22 cellular contexts compared by ENCODE assay signal in the genomic region with DNA sequence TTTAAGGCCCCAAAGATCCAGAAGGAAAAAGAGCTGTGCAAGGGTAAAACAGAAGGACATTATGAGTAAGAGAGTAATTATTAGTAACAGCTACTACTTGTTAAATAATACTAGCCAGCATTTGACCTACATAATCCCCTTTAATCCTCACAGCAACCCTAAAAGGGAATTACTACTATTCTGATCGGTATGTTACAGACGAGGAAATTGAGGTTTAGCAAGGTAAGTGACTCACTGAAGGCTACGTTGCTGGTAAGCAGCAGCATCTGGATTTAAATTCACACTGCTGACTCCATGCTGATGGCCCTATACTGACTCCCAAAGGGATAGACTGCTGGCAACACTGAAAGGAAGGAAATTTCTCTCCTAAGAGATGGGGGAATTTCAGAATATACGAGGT. TPM values are rescaled to one million over a fixed set of nuclear protein-coding genes. Genes with fewer than 3 reads are reported as not detected.
A peak's percentile ranks its signal among the peaks of the same experiment; 100 is the strongest.
DNase-seq lines count a peak whose midpoint lies in the region; ATAC-seq, FAIRE-seq and TF ChIP-seq lines count a peak whose summit lies in the region.
"Had no signal": no experiment of that assay in that cellular context is flagged by ENCODE, and none has a peak within 500 bp of the region (broad histone marks: within the 10 kb centered on the region; RNA-seq: fewer than 3 reads in every experiment).

No MANE protein-coding gene starts in this region.

- no peaks in the 10 kb centered on the region for H3K27me3 ChIP-seq in GM23248 (replicated peaks; ENCODE audit: insufficient read depth)
- no peaks in the 10 kb centered on the region for H3K27me3 ChIP-seq in H1 (replicated peaks in 1 of 4; ENCODE audit: control insufficient read depth in 3 of 4, extremely low read depth in 1 of 4, insufficient read depth in 3 of 4, low read length in 3 of 4)
- H3K27me3 ChIP-seq in neural progenitor cell = no peaks in the 10 kb centered on the region
- H3K27me3 ChIP-seq in H7 (ENCODE audit: control insufficient read depth, insufficient read depth, low read length) = no peaks in the 10 kb centered on the region
- H3K27me3 ChIP-seq in esophagus muscularis mucosa = no peaks in the 10 kb centered on the region

- no peak for ATAC-seq in activated T-cell treated with anti-CD3 and anti-CD28 coated beads, Interleukin-2, amount 50 U/mL, for 72 hours (replicated peaks in 1 of 2)
- ATAC-seq: GM12878; natural killer cell treated with Interleukin-12 subunit alpha and Interleukin-12 subunit beta and Interleukin-15 and Interleukin-18, amount 100 ng/mL, for 72 hours; T-cell had no signal

- CTCF ChIA-PET in H1 (lab: Charles Lee; ENCODE audit: partially characterized antibody) = interaction anchor here (0.7 to 1.9 kb wide), 5 partner anchors 13 to 636 kb away, joined by 3 to 5 read pairs (median 4); no protein-coding TSS in a partner anchor

- H2BK5ac ChIP-seq in H1 (ENCODE audit: low read depth, low read length) = no peak overlapping the region

- no peak overlapping the region for H3K4me3 ChIP-seq in GM23248
- H3K4me3 ChIP-seq in H1 (ENCODE audit: extremely low read depth in 1 of 4, insufficient read depth in 2 of 4, low read depth in 3 of 4, low read length in 4 of 4) = no peak overlapping the region
- no peak overlapping the region for H3K4me3 ChIP-seq in neural progenitor cell
- no peak overlapping the region for H3K4me3 ChIP-seq in H7 (ENCODE audit: insufficient read depth, low read depth, low read length)
- H3K4me3 ChIP-seq in esophagus muscularis mucosa = no peak overlapping the region
- H3K4me3 ChIP-seq: GM12878, prostate gland, thoracic aorta had no signal

- no peak overlapping the region for H3K14ac ChIP-seq in H1 (ENCODE audit: insufficient read length)

- no peak overlapping the region for H4K5ac ChIP-seq in H1 (ENCODE audit: insufficient read length, low read depth, low read length)

- H3K9me3 ChIP-seq in GM23248 (ENCODE audit: low read depth) = no peaks in the 10 kb centered on the region
- no peaks in the 10 kb centered on the region for H3K9me3 ChIP-seq in H1 (ENCODE audit: insufficient read depth in 2 of 2, low read depth in 1 of 2, low read length in 1 of 2)
- no peaks in the 10 kb centered on the region for H3K9me3 ChIP-seq in neural progenitor cell (ENCODE audit: low read depth)
- H3K9me3 ChIP-seq in esophagus muscularis mucosa = no peaks in the 10 kb centered on the region
- H3K9me3 ChIP-seq: prostate gland, thoracic aorta had no signal

- H3K4me1 Mint-ChIP-seq in neural progenitor cell = peaks cover 16% of the 10 kb centered on the region
- H3K4me1 Mint-ChIP-seq in activated T-cell treated with anti-CD3 and anti-CD28 coated beads, Interleukin-2, amount 50 U/mL, for 72 hours (ENCODE audit: low read depth) = peaks cover 12% of the 10 kb centered on the region

- H3F3A ChIP-seq in GM23248 (ENCODE audit: insufficient read depth) (peaks cover 30% of the 10 kb centered on the region), neural progenitor cell (ENCODE audit: low read depth) (peaks cover 17% of the 10 kb centered on the region)

- no peak overlapping the region for H3K9ac ChIP-seq in GM23248
- no peak overlapping the region for H3K9ac ChIP-seq in H1 (replicated peaks in 1 of 4; ENCODE audit: extremely low read depth in 1 of 4, low read depth in 3 of 4, low read length in 3 of 4)
- H3K9ac ChIP-seq in neural progenitor cell = no peak overlapping the region

- no peak overlapping the region for H3K4me3 Mint-ChIP-seq in neural progenitor cell
- H3K4me3 Mint-ChIP-seq in activated T-cell treated with anti-CD3 and anti-CD28 coated beads, Interleukin-2, amount 50 U/mL, for 72 hours = no peak overlapping the region
- H3K4me3 Mint-ChIP-seq: activated CD4-positive, alpha-beta memory T cell treated with anti-CD3 and anti-CD28 coated beads, Interleukin-2, amount 10 ng/mL, durations not matched to agents 7 days and 5 days; activated naive CD4-positive, alpha-beta T cell treated with anti-CD3 and anti-CD28 coated beads, Interleukin-2, amount 50 U/mL, for 24 hours; memory B cell; natural killer cell treated with Interleukin-12 subunit alpha and Interleukin-12 subunit beta and Interleukin-15 and Interleukin-18, amount 100 ng/mL, for 72 hours; T-cell had no signal

- H3K18ac ChIP-seq in H1 (ENCODE audit: extremely low read depth, low read length) = no peak overlapping the region

- H3K79me2 ChIP-seq in GM23248 (ENCODE audit: insufficient read depth) = peaks cover 8% of the 10 kb centered on the region
- peaks cover 0 to 4% of the 10 kb centered on the region in 2 experiments; a peak in 2 of 4 replicates for H3K79me2 ChIP-seq in H1 (ENCODE audit: control insufficient read depth in 1 of 2, insufficient read depth in 2 of 2, low read length in 2 of 2)
- peaks cover 9% of the 10 kb centered on the region for H3K79me2 ChIP-seq in neural progenitor cell (ENCODE audit: low read depth)

- H2AFZ ChIP-seq in GM23248 (0 out of 2 replicates have a peak overlapping the region, but pooled peaks have one; percentile 38), H1 (ENCODE audit: low read length) (0 out of 2 replicates have a peak overlapping the region, but pooled peaks have one; percentile 50), neural progenitor cell (replicated peaks) (peak overlapping the region; percentile 50)

- H3K23ac ChIP-seq in H1 (ENCODE audit: insufficient read length) = no peak overlapping the region

- peaks cover 9% of the 10 kb centered on the region for H3K23me2 ChIP-seq in H1 (ENCODE audit: low read depth, low read length)

- no peak overlapping the region for H3K56ac ChIP-seq in H1 (replicated peaks; ENCODE audit: insufficient read length, low read depth, low read length)

- no peak overlapping the region for H2BK120ac ChIP-seq in H1 (replicated peaks; ENCODE audit: low read depth, low read length)

- in situ Hi-C loops in GM23248 (cut with MboI) = loop anchor here (25.0 kb wide), 1 partner anchor 268 kb away; no protein-coding TSS in a partner anchor

- TF ChIP-seq CTCF in H1 (IDR thresholded peaks at IDR 0.05; ENCODE audit: control extremely low read depth in 1 of 3, insufficient read depth in 1 of 3, low read depth in 1 of 3, low read length in 3 of 3) = no peak
- no peak for TF ChIP-seq CTCF in neural progenitor cell (IDR thresholded peaks at IDR 0.05)
- TF ChIP-seq CTCF in esophagus muscularis mucosa (IDR thresholded peaks at IDR 0.05) = no peak

- TF ChIP-seq POLR2A in H1 (IDR thresholded peaks at IDR 0.05; ENCODE audit: control extremely low read depth in 1 of 2, low read depth in 2 of 2, low read length in 2 of 2) = no peak
- TF ChIP-seq POLR2A in esophagus muscularis mucosa (IDR thresholded peaks at IDR 0.05; ENCODE audit: low read depth) = no peak

- H3K4ac ChIP-seq in H1 (replicated peaks; ENCODE audit: insufficient read length, low read depth, low read length) = no peak overlapping the region

- POLR2A ChIA-PET in H1 (lab: Charles Lee; ENCODE audit: partially characterized antibody) = interaction anchor here (1.1 kb wide), 1 partner anchor 17 kb away, joined by 3 read pairs; no protein-coding TSS in a partner anchor

- no peak for TF ChIP-seq RAD21 in H1 (IDR thresholded peaks at IDR 0.05 in 1 of 2, conservative IDR thresholded peaks at IDR 0.05 in 1 of 2; ENCODE audit: low read depth in 2 of 2, low read length in 2 of 2)

- H3K27me3 Mint-ChIP-seq in neural progenitor cell (ENCODE audit: insufficient read depth, low read depth) = no peaks in the 10 kb centered on the region
- H3K27me3 Mint-ChIP-seq in activated T-cell treated with anti-CD3 and anti-CD28 coated beads, Interleukin-2, amount 50 U/mL, for 72 hours (ENCODE audit: low read depth) = peaks cover 7% of the 10 kb centered on the region
- H3K27me3 Mint-ChIP-seq: activated CD4-positive, alpha-beta memory T cell treated with anti-CD3 and anti-CD28 coated beads, Interleukin-2, amount 10 ng/mL, durations not matched to agents 7 days and 5 days; activated naive CD4-positive, alpha-beta T cell treated with anti-CD3 and anti-CD28 coated beads, Interleukin-2, amount 50 U/mL, for 24 hours; natural killer cell treated with Interleukin-12 subunit alpha and Interleukin-12 subunit beta and Interleukin-15 and Interleukin-18, amount 100 ng/mL, for 72 hours had no signal

- H3K9me3 Mint-ChIP-seq in neural progenitor cell = no peaks in the 10 kb centered on the region
- H3K9me3 Mint-ChIP-seq in activated T-cell treated with anti-CD3 and anti-CD28 coated beads, Interleukin-2, amount 50 U/mL, for 72 hours = no peaks in the 10 kb centered on the region
- H3K9me3 Mint-ChIP-seq: activated CD4-positive, alpha-beta memory T cell treated with anti-CD3 and anti-CD28 coated beads, Interleukin-2, amount 10 ng/mL, durations not matched to agents 7 days and 5 days; activated naive CD4-positive, alpha-beta T cell treated with anti-CD3 and anti-CD28 coated beads, Interleukin-2, amount 50 U/mL, for 24 hours; memory B cell; natural killer cell treated with Interleukin-12 subunit alpha and Interleukin-12 subunit beta and Interleukin-15 and Interleukin-18, amount 100 ng/mL, for 72 hours; T-cell had no signal

- peaks cover 21% of the 10 kb centered on the region for H3K4me1 ChIP-seq in GM23248 (ENCODE audit: insufficient read depth)
- 0 out of 7 replicates have a peak, but pooled peaks cover 0 to 5% (median 2%) of the 10 kb centered on the region in 4 experiments for H3K4me1 ChIP-seq in H1 (replicated peaks in 1 of 4; ENCODE audit: control insufficient read depth in 3 of 4, insufficient read depth in 4 of 4, low read length in 3 of 4)
- peaks cover 2% of the 10 kb centered on the region for H3K4me1 ChIP-seq in neural progenitor cell
- H3K4me1 ChIP-seq in esophagus muscularis mucosa = peaks cover 6 to 15% (median 14%) of the 10 kb centered on the region in 4 donors
- H3K4me1 ChIP-seq: prostate gland had no signal

- DNase-seq in GM23248 (peak; percentile 75), NCI-H524 (lab: John Stamatoyannopoulos, UW) (peak; percentile 39 to 79), H1 (ENCODE audit: low read depth in 1 of 2, low spot score in 2 of 2) (no peak), neural progenitor cell (ENCODE audit: low spot score) (no peak), H7 (no peak), esophagus muscularis mucosa (ENCODE audit: extremely low spot score) (no peak)
- DNase-seq in activated T-cell treated with anti-CD3 and anti-CD28 coated beads, Interleukin-2, amount 50 U/mL, for 72 hours = no peak
- DNase-seq in stimulated activated CD4-positive, alpha-beta T cell treated with anti-CD3 and anti-CD28 coated beads, Interleukin-1b, Interleukin-23, amount 100 ng/mL, for 48 hours = no peak
- DNase-seq: activated CD4-positive, alpha-beta memory T cell treated with anti-CD3 and anti-CD28 coated beads, Interleukin-2, amount 10 ng/mL, durations not matched to agents 7 days and 5 days; activated T-cell treated with anti-CD3 and anti-CD28 coated beads, Interleukin-2, amount 50 U/mL, for 48 hours; hippocampal formation; kidney; NCI-H187; NCI-H226; T-cell had no signal

- H3K79me1 ChIP-seq in H1 (ENCODE audit: low read depth, low read length) = no peaks in the 10 kb centered on the region

- WGBS in GM23248 (ENCODE audit: low coverage in 1 of 2, low lambda C conversion rate in 2 of 2, missing lambda C conversion rate in 2 of 2), 2 experiments = 7 to 9% methylated on average over 4 of the region's 4 CpGs
- 81% methylated on average over 4 of the region's 4 CpGs; no CpG with 5 or more reads in 1 of the 2 experiments for WGBS in H1 (ENCODE audit: extremely low coverage in 1 of 2, insufficient coverage in 1 of 2, insufficient read length in 1 of 2, insufficient replicate concordance in 2 of 2, low coverage in 1 of 2, low lambda C conversion rate in 2 of 2, missing lambda C conversion rate in 1 of 2), 2 experiments
- 66% methylated on average over 4 of the region's 4 CpGs for WGBS in esophagus muscularis mucosa

- no peak overlapping the region for H2BK15ac ChIP-seq in H1 (ENCODE audit: low read length)

- H3K4me2 ChIP-seq in GM23248 (ENCODE audit: unreplicated experiment) (no peak overlapping the region), H1 (ENCODE audit: insufficient read depth in 1 of 2, low read depth in 2 of 2, low read length in 2 of 2) (no peak overlapping the region), neural progenitor cell (no peak overlapping the region)

- no peak overlapping the region for H2BK12ac ChIP-seq in H1 (ENCODE audit: low read depth, low read length)

- H3K27ac ChIP-seq in GM23248 = peak overlapping the region; percentile 13
- no peak overlapping the region for H3K27ac ChIP-seq in H1 (ENCODE audit: low read depth, low read length)
- no peak overlapping the region for H3K27ac ChIP-seq in neural progenitor cell
- H3K27ac ChIP-seq in esophagus muscularis mucosa (replicated peaks in 1 of 4) = no peak overlapping the region
- H3K27ac ChIP-seq: prostate gland, thoracic aorta had no signal

- H4K8ac ChIP-seq in H1 (ENCODE audit: extremely low read depth, insufficient read depth, low read length) = no peak overlapping the region

- no peaks in the 10 kb centered on the region for H3K36me3 Mint-ChIP-seq in neural progenitor cell
- no peaks in the 10 kb centered on the region for H3K36me3 Mint-ChIP-seq in activated T-cell treated with anti-CD3 and anti-CD28 coated beads, Interleukin-2, amount 50 U/mL, for 72 hours (ENCODE audit: insufficient read depth in 2 of 2)
- H3K36me3 Mint-ChIP-seq: activated naive CD4-positive, alpha-beta T cell treated with anti-CD3 and anti-CD28 coated beads, Interleukin-2, amount 50 U/mL, for 24 hours; memory B cell; natural killer cell treated with Interleukin-12 subunit alpha and Interleukin-12 subunit beta and Interleukin-15 and Interleukin-18, amount 100 ng/mL, for 72 hours; T-cell had no signal

- no peak overlapping the region for H4K91ac ChIP-seq in H1 (replicated peaks; ENCODE audit: insufficient read length, low read length)

- no peak overlapping the region for H2BK20ac ChIP-seq in H1 (ENCODE audit: low read length)

- H3K9me2 ChIP-seq in GM23248 (ENCODE audit: insufficient read depth) = no peaks in the 10 kb centered on the region

- no peak for TF ChIP-seq EP300 in H1 (IDR thresholded peaks at IDR 0.05; ENCODE audit: borderline replicate concordance in 1 of 2, low read depth in 2 of 2, low read length in 2 of 2)
- TF ChIP-seq EP300 in esophagus muscularis mucosa (IDR thresholded peaks at IDR 0.05) = no peak

- no peaks in the 10 kb centered on the region for H4K20me1 ChIP-seq in GM23248 (ENCODE audit: insufficient read depth)
- no peaks in the 10 kb centered on the region for H4K20me1 ChIP-seq in H1 (replicated peaks in 1 of 2; ENCODE audit: control insufficient read depth in 1 of 2, insufficient read depth in 2 of 2, low read length in 2 of 2)
- peaks cover 1% of the 10 kb centered on the region for H4K20me1 ChIP-seq in neural progenitor cell (ENCODE audit: low read depth)

- intact Hi-C loops in esophagus muscularis mucosa (cut with DNase I) = no loop called here

- no peak for FAIRE-seq in H1 (lab: Jason Lieb, UNC)
- FAIRE-seq: G401.6, GM12878, kidney had no signal

- H2AK5ac ChIP-seq in H1 (ENCODE audit: low read depth, low read length) = no peak overlapping the region

- no peaks in the 10 kb centered on the region for H3K36me3 ChIP-seq in GM23248 (ENCODE audit: low read depth)
- no peaks in the 10 kb centered on the region for H3K36me3 ChIP-seq in H1 (ENCODE audit: control insufficient read depth in 2 of 4, insufficient read depth in 4 of 4, low read length in 3 of 4)
- no peaks in the 10 kb centered on the region for H3K36me3 ChIP-seq in neural progenitor cell
- H3K36me3 ChIP-seq in H7 (replicated peaks; ENCODE audit: control insufficient read depth, insufficient read depth, low read length) = no peaks in the 10 kb centered on the region
- H3K36me3 ChIP-seq in esophagus muscularis mucosa = no peaks in the 10 kb centered on the region
- H3K36me3 ChIP-seq: prostate gland, thoracic aorta had no signal

- H3K27ac Mint-ChIP-seq in neural progenitor cell = no peak overlapping the region
- no peak overlapping the region for H3K27ac Mint-ChIP-seq in activated T-cell treated with anti-CD3 and anti-CD28 coated beads, Interleukin-2, amount 50 U/mL, for 72 hours
- H3K27ac Mint-ChIP-seq: activated CD4-positive, alpha-beta memory T cell treated with anti-CD3 and anti-CD28 coated beads, Interleukin-2, amount 10 ng/mL, durations not matched to agents 7 days and 5 days; activated naive CD4-positive, alpha-beta T cell treated with anti-CD3 and anti-CD28 coated beads, Interleukin-2, amount 50 U/mL, for 24 hours; memory B cell; natural killer cell treated with Interleukin-12 subunit alpha and Interleukin-12 subunit beta and Interleukin-15 and Interleukin-18, amount 100 ng/mL, for 72 hours; T-cell had no signal

RNA-seq across cellular contexts. Expression of gene FSD1L, which starts 3.7 kb away (rescaled TPM):
- total RNA-seq in GM23248 (2014; rRNA removed; shearing (Covaris generic)) = 1.3 and 2.7 TPM in 2 replicates
- polyA plus RNA-seq in GM23248 (2016; fragmentation: Nextera tagmentation; extraction: Ambion mirVana) = 2.0 and 2.7 TPM in 2 replicates
- 4.8 and 6.2 TPM in 2 replicates for total RNA-seq in H1 (2021; fragmentation: NEBNext Ultra II Directional; extraction: Animal tissue kit (Norgen Biotek cat#: 25700))
- 0.46 and 0.91 TPM in 2 replicates for polyA plus RNA-seq in H1 (2011; rRNA removed)
- 1.1 TPM for polyA plus RNA-seq in H1 (2011; cell fraction: cytosol; rRNA removed)
- polyA plus RNA-seq in H1 (2011; cell fraction: nucleus; rRNA removed) = 1.5 TPM
- 1.7 to 4.0 TPM (median 2.2 TPM) in 4 replicates for polyA plus RNA-seq in H1 (2012, experiment 1 of 2)
- 0.30 TPM for polyA plus RNA-seq in H1 (2012, experiment 2 of 2)
- 2.2 TPM for polyA plus RNA-seq in H1 (2013, experiment 1 of 2)
- polyA plus RNA-seq in H1 (2013, experiment 2 of 2) = 1.8 TPM
- 3.8 and 4.1 TPM in 2 replicates for polyA minus RNA-seq in H1 (2011; rRNA and poly(A)+ RNA removed)
- 4.4 TPM for polyA minus RNA-seq in H1 (2011; cell fraction: cytosol; rRNA and poly(A)+ RNA removed)
- polyA minus RNA-seq in H1 (2011; cell fraction: nucleus; rRNA and poly(A)+ RNA removed) = 21.8 TPM
- total RNA-seq in neural progenitor cell (ENCODE audit: low replicate concordance) = 11.5 and 19.8 TPM in 2 replicates
- 2.3 and 2.5 TPM in 2 replicates for total RNA-seq in H7 (2014; rRNA removed; shearing (Covaris generic))
- total RNA-seq in esophagus muscularis mucosa = 1 to 10 TPM; 2.2 to 5.4 (median 2.6) TPM
- total RNA-seq in activated T-cell treated with anti-CD3 and anti-CD28 coated beads, Interleukin-2, amount 50 U/mL, for 72 hours = 1 to 10 TPM; 2.2 to 3.0 TPM

Comparison
In these comparisons a context has a peak if more than half of its experiments do, and no peak if none do; other contexts are left out.
1. DNase-seq: peak in GM23248 (single experiment) and NCI-H524 (2 of 2); none in H1 (0 of 2), neural progenitor cell (single experiment), H7 (single experiment), esophagus muscularis mucosa (single experiment), activated T-cell treated with anti-CD3 and anti-CD28 coated beads, Interleukin-2, amount 50 U/mL, for 72 hours (0 of 2) and stimulated activated CD4-positive, alpha-beta T cell treated with anti-CD3 and anti-CD28 coated beads, Interleukin-1b, Interleukin-23, amount 100 ng/mL, for 48 hours (single experiment).
2. Peak in every context shown above with its lines, with median percentiles within 50 percentile points of each other: H2AFZ ChIP-seq.